ENCODE assay signal across 28 cellular contexts in genomic region chr13:97884707-97885468, GRCh38.
"Had no signal": no experiment of that assay in that cellular context is flagged by ENCODE, and none has a peak within 500 bp of the region (broad histone marks: within the 10 kb centered on the region; RNA-seq: fewer than 3 reads in every experiment).

No MANE protein-coding gene starts in this region.

- ATAC-seq: foreskin keratinocyte; gastroesophageal sphincter; heart left ventricle; left lung; naive thymus-derived CD8-positive, alpha-beta T cell; psoas muscle; right cardiac atrium; stimulated activated memory B cell treated with anti-CD40 and anti-IgM and Interleukin-4, amounts not matched to agents 10 μg/mL and 1 μg/mL and 100 μg/mL, for 72 hours; stimulated activated naive CD8-positive, alpha-beta T cell treated with anti-CD3 and anti-CD28 coated beads, Interleukin-15, Interleukin-2, amounts not matched to agents 100 U/mL and 50 U/mL, for 24 hours had no signal

- FAIRE-seq: colon, islet of Langerhans had no signal

- H3K4me3 ChIP-seq: dorsolateral prefrontal cortex, gastroesophageal sphincter, heart left ventricle, hepatocyte, left lung, ovary, psoas muscle, skin epidermis, spleen, thoracic aorta, tibial nerve, upper lobe of left lung, uterus had no signal

- H3K79me2 ChIP-seq: hepatocyte had no signal

- DNase-seq: effector CD4-positive, alpha-beta T cell; foreskin keratinocyte; heart left ventricle; left cardiac atrium; left lung; mesendoderm; midbrain; naive thymus-derived CD8-positive, alpha-beta T cell; nephron progenitor cell; nucleus accumbens; ovary; psoas muscle; right cardiac atrium; spleen; stimulated activated CD4-positive, alpha-beta T cell treated with anti-CD3 and anti-CD28 coated beads, Interleukin-4, amount 100 ng/mL, for 4 hours; stimulated activated naive CD8-positive, alpha-beta T cell treated with anti-CD3 and anti-CD28 coated beads, Interleukin-15, Interleukin-2, amounts not matched to agents 100 U/mL and 50 U/mL, for 24 hours; substantia nigra; uterus had no signal

- H3K4me2 ChIP-seq: hepatocyte had no signal

- H3K27me3 ChIP-seq: foreskin keratinocyte, gastroesophageal sphincter, heart left ventricle, hepatocyte, left lung, ovary, tibial nerve, upper lobe of left lung, uterus had no signal

- H2AFZ ChIP-seq: hepatocyte had no signal

- H3K4me1 ChIP-seq: foreskin keratinocyte, left lung, psoas muscle, spleen, upper lobe of left lung, uterus had no signal

- H3K36me3 ChIP-seq: gastroesophageal sphincter, heart left ventricle, left lung, ovary, spleen, thoracic aorta, tibial nerve, upper lobe of left lung, uterus had no signal

- H3K27ac ChIP-seq: foreskin keratinocyte, gastroesophageal sphincter, heart left ventricle, hepatocyte, left lung, ovary, psoas muscle, skin epidermis, spleen, thoracic aorta, tibial nerve, upper lobe of left lung, uterus had no signal

- H3K9me3 ChIP-seq: heart left ventricle, left lung, ovary, psoas muscle, spleen, thoracic aorta, tibial nerve, upper lobe of left lung, uterus had no signal
